In the genomic region with DNA sequence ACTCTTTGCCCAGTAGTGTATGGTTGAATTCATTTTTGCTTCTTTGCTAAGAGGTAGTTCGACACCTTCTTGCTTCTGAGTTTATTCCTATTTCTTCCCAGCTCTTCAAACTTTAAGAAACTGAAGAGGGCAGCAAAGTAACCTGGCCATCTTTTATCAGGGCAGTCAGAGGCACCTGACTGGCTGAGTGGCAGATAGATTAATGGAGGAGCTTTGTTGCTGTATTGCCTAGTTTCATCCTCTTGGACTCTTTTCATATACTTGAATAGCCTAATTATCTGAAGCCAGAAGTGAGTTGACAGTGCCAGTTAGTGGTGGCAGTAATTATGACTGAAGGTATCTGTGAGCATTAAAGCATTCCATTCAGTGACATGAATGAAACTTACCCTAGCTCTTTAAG, we compare ENCODE assay signal across 23 cellular contexts.
DNase-seq lines count a peak whose midpoint lies in the region; ATAC-seq, FAIRE-seq and TF ChIP-seq lines count a peak whose summit lies in the region.
"Had no signal": no experiment of that assay in that cellular context is flagged by ENCODE, and none has a peak within 500 bp of the region (broad histone marks: within the 10 kb centered on the region; RNA-seq: fewer than 3 reads in every experiment).

No MANE protein-coding gene starts in this region.

- ATAC-seq in memory B cell (ENCODE audit: low read depth) (no peak), GM21423 (IDR thresholded peaks at IDR 0.05; ENCODE audit: unreplicated experiment) (no peak)
- ATAC-seq: Panc1, right lobe of liver had no signal

- no peak for DNase-seq in D721Med (ENCODE audit: insufficient read length, low spot score)
- DNase-seq in HFFc6 = no peak
- DNase-seq in astrocyte (ENCODE audit: low read depth) = no peak
- no peak for DNase-seq in memory B cell (ENCODE audit: low spot score in 2 of 2)
- no peak for DNase-seq in GM13977 (ENCODE audit: low spot score)
- no peak for DNase-seq in DMS 273 (lab: John Stamatoyannopoulos, UW; ENCODE audit: unreplicated experiment)
- DNase-seq: activated B cell treated with CpG ODN at 0.5 μM for 24 hours; activated CD8-positive, alpha-beta memory T cell treated with anti-CD3 and anti-CD28 coated beads, Interleukin-2, amount 50 U/mL, for 48 hours; BE2C; DMS79; foreskin melanocyte; Karpas-422; NCI-H1436 treated with DMSO at 0.1 percent for 48 hours; NCI-H446; right lobe of liver; stimulated activated CD4-positive, alpha-beta T cell treated with anti-CD3 and anti-CD28 coated beads, Interleukin-4, amount 100 ng/mL, for 24 hours; thyroid gland had no signal

- no peak overlapping the region for H2AFZ ChIP-seq in astrocyte (ENCODE audit: low read depth, low read length)

- no peak overlapping the region for H3K4me2 ChIP-seq in astrocyte (ENCODE audit: low read length)

- H3K9me3 Mint-ChIP-seq in HFFc6 (no peaks in the 10 kb centered on the region), astrocyte (ENCODE audit: unreplicated experiment) (no peaks in the 10 kb centered on the region), memory B cell (no peaks in the 10 kb centered on the region)
- H3K9me3 Mint-ChIP-seq: activated B cell treated with CpG ODN at 0.5 μM for 24 hours, nephron had no signal

- no peak overlapping the region for H3K27ac ChIP-seq in astrocyte (ENCODE audit: low read depth, low read length)
- H3K27ac ChIP-seq: cardiac muscle cell, right lobe of liver, thyroid gland had no signal

- no peaks in the 10 kb centered on the region for H3K9me3 ChIP-seq in astrocyte (ENCODE audit: insufficient read depth, low read depth, low read length)
- H3K9me3 ChIP-seq: BE2C, right lobe of liver, thyroid gland had no signal

- H3K36me3 Mint-ChIP-seq in HFFc6 (ENCODE audit: low read depth) (peaks cover 19% of the 10 kb centered on the region), astrocyte (ENCODE audit: low read depth, unreplicated experiment) (no peaks in the 10 kb centered on the region), memory B cell (peaks cover 22% of the 10 kb centered on the region)

- H3K4me3 ChIP-seq in astrocyte (ENCODE audit: insufficient read depth, low read depth, low read length) = no peak overlapping the region
- H3K4me3 ChIP-seq: cardiac muscle cell, lung, right lobe of liver, thyroid gland had no signal

- peaks cover 7% of the 10 kb centered on the region for H4K20me1 ChIP-seq in astrocyte (ENCODE audit: insufficient read depth, low read length)

- in situ Hi-C loops in GM13977 (cut with MboI; ENCODE audit: low pct_unique_long_range_greater_than_20kb, low sequenced_read_pairs, unreplicated experiment) = no loop called here

- H3K27ac Mint-ChIP-seq in HFFc6 (no peak overlapping the region; the same call in 1 of the 2 replicates), astrocyte (ENCODE audit: unreplicated experiment) (no peak overlapping the region), memory B cell (peak overlapping the region; percentile 20)
- H3K27ac Mint-ChIP-seq: activated B cell treated with CpG ODN at 0.5 μM for 24 hours; activated naive CD8-positive, alpha-beta T cell; nephron had no signal

- H3K27me3 Mint-ChIP-seq in HFFc6 (ENCODE audit: insufficient read depth) (no peaks in the 10 kb centered on the region), astrocyte (ENCODE audit: low read depth, unreplicated experiment) (no peaks in the 10 kb centered on the region), memory B cell (no peaks in the 10 kb centered on the region)
- H3K27me3 Mint-ChIP-seq: activated B cell treated with CpG ODN at 0.5 μM for 24 hours; activated naive CD8-positive, alpha-beta T cell had no signal

- H3K79me2 ChIP-seq in astrocyte (ENCODE audit: insufficient read depth, low read length) = peaks cover 33% of the 10 kb centered on the region

- no peak for FAIRE-seq in D721Med (lab: Jason Lieb, UNC)
- FAIRE-seq in astrocyte (lab: Jason Lieb, UNC) = peak; percentile 39

- peaks cover 6% of the 10 kb centered on the region for H3K4me1 ChIP-seq in astrocyte (ENCODE audit: insufficient read depth, low read length)
- H3K4me1 ChIP-seq: BE2C, thyroid gland had no signal

- H3K4me1 Mint-ChIP-seq in HFFc6 (ENCODE audit: low read depth) (peaks cover 43% of the 10 kb centered on the region), astrocyte (ENCODE audit: low read depth, unreplicated experiment) (peaks cover 15% of the 10 kb centered on the region), memory B cell (no peaks in the 10 kb centered on the region)
- H3K4me1 Mint-ChIP-seq: activated B cell treated with CpG ODN at 0.5 μM for 24 hours, nephron had no signal

- H3K9ac ChIP-seq in astrocyte (ENCODE audit: low read length) = no peak overlapping the region

- no peak overlapping the region for H3K4me3 Mint-ChIP-seq in HFFc6
- no peak overlapping the region for H3K4me3 Mint-ChIP-seq in astrocyte (ENCODE audit: unreplicated experiment)
- H3K4me3 Mint-ChIP-seq in memory B cell = no peak overlapping the region
- H3K4me3 Mint-ChIP-seq: activated B cell treated with CpG ODN at 0.5 μM for 24 hours; activated naive CD8-positive, alpha-beta T cell; nephron had no signal

- peaks cover 27% of the 10 kb centered on the region for H3K36me3 ChIP-seq in astrocyte (ENCODE audit: insufficient read depth, low read length)

- H3K27me3 ChIP-seq in astrocyte (ENCODE audit: insufficient read depth, low read length) = no peaks in the 10 kb centered on the region
- H3K27me3 ChIP-seq: BE2C, cardiac muscle cell, right lobe of liver, thyroid gland had no signal

- TF ChIP-seq CTCF in D721Med (IDR thresholded peaks at IDR 0.05; ENCODE audit: insufficient read depth, missing control alignments) (peak; percentile 21), HFFc6 (IDR thresholded peaks at IDR 0.05) (peak; percentile 14; the same call in 1 of the 2 replicates), astrocyte (IDR thresholded peaks at IDR 0.05; ENCODE audit: insufficient read depth, low read depth, low read length) (no peak), GM13977 (IDR thresholded peaks at IDR 0.05; ENCODE audit: extremely low read depth, insufficient read depth, missing control alignments) (no peak)

Comparison
In these comparisons a context has a peak if more than half of its experiments do, and no peak if none do; other contexts are left out.
1. CTCF ChIP-seq: peak in D721Med (single experiment) and HFFc6 (single experiment); none in astrocyte (single experiment) and GM13977 (single experiment).